ENCODE assay signal across 9 cellular contexts in genomic region chr5:172188893-172189692, GRCh38. TPM values are rescaled to one million over a fixed set of nuclear protein-coding genes. Genes with fewer than 3 reads are reported as not detected.
DNase-seq lines count a peak whose midpoint lies in the region; ATAC-seq, FAIRE-seq and TF ChIP-seq lines count a peak whose summit lies in the region.
"Had no signal": no experiment of that assay in that cellular context is flagged by ENCODE, and none has a peak within 500 bp of the region (broad histone marks: within the 10 kb centered on the region; RNA-seq: fewer than 3 reads in every experiment).

No MANE protein-coding gene starts in this region.

- H3K79me2 ChIP-seq in OCI-LY1 (ENCODE audit: insufficient read depth, low read length) (peaks cover 24% of the 10 kb centered on the region), endothelial cell of umbilical vein (ENCODE audit: control insufficient read depth, insufficient read depth, low read length) (peaks cover 14% of the 10 kb centered on the region)

- ATAC-seq in GM18520 (IDR thresholded peaks at IDR 0.05; ENCODE audit: unreplicated experiment): no peak
- ATAC-seq in HG03039 (IDR thresholded peaks at IDR 0.05; ENCODE audit: unreplicated experiment): no peak

- no peaks in the 10 kb centered on the region for H3K9me3 ChIP-seq in OCI-LY1 (ENCODE audit: low read length)
- H3K9me3 ChIP-seq in endothelial cell of umbilical vein (replicated peaks; ENCODE audit: control insufficient read depth, insufficient read depth, low read length): no peaks in the 10 kb centered on the region

- H2AFZ ChIP-seq in OCI-LY1 (ENCODE audit: low read length): no peak overlapping the region
- no peak overlapping the region for H2AFZ ChIP-seq in endothelial cell of umbilical vein (ENCODE audit: low read depth, low read length)

- H3K27ac Mint-ChIP-seq in progenitor cell of endocrine pancreas: no peak overlapping the region

- no peaks in the 10 kb centered on the region for H3K9me1 ChIP-seq in endothelial cell of umbilical vein (replicated peaks; ENCODE audit: control insufficient read depth, extremely low read depth, insufficient read depth, low read length)

- no peak for TF ChIP-seq POLR2A in endothelial cell of umbilical vein (IDR thresholded peaks at IDR 0.05; ENCODE audit: low read depth, low read length)

- POLR2A ChIA-PET in endothelial cell of umbilical vein (lab: Charles Lee): interaction anchor here (0.6 kb wide), 1 partner anchor 28 kb away, joined by 11 read pairs; no protein-coding TSS in a partner anchor

- peak; percentile 87 for DNase-seq in ELF-1 (ENCODE audit: low read depth, low spot score)
- DNase-seq in endothelial cell of umbilical vein (ENCODE audit: low read depth, low spot score): no peak
- DNase-seq in progenitor cell of endocrine pancreas (ENCODE audit: low spot score, unreplicated experiment): no peak
- no peak for DNase-seq in Kasumi-1 (lab: John Stamatoyannopoulos, UW)
- no peak for DNase-seq in kidney glomerular epithelial cell (lab: John Stamatoyannopoulos, UW)

- H3K9ac ChIP-seq in OCI-LY1 (ENCODE audit: low read length) (peak overlapping the region; percentile 71; the same call in 1 of the 2 replicates), endothelial cell of umbilical vein (replicated peaks; ENCODE audit: extremely low read depth, insufficient read depth, low read length) (no peak overlapping the region)

- no peaks in the 10 kb centered on the region for H3K9me3 Mint-ChIP-seq in progenitor cell of endocrine pancreas (ENCODE audit: low read depth)
- H3K9me3 Mint-ChIP-seq: activated T-helper 2 cell treated with anti-CD3 and anti-CD28 coated beads, Interferon-gamma antibody, Interleukin-2, Interleukin-4, amounts not matched to agents 10 μg/mL and 5 μg/mL and 100 μg/mL, durations not matched to agents 14 hours and 24 hours and 36 hours had no signal

- peak overlapping the region; percentile 79 for H3K4me3 Mint-ChIP-seq in progenitor cell of endocrine pancreas (ENCODE audit: low read depth)

- dilution Hi-C loops in endothelial cell of umbilical vein (cut with MboI; ENCODE audit: extremely low pct_ligation_motif_present, low sequenced_read_pairs): no loop called here

- H3K27ac ChIP-seq in OCI-LY1 (ENCODE audit: low read depth, low read length, poor library complexity, severe bottlenecking) (peak overlapping the region; percentile 41), endothelial cell of umbilical vein (ENCODE audit: insufficient read depth, low read depth, low read length) (no peak overlapping the region)

- H4K20me1 ChIP-seq in OCI-LY1 (ENCODE audit: insufficient read depth, low read length) (no peaks in the 10 kb centered on the region), endothelial cell of umbilical vein (replicated peaks; ENCODE audit: control insufficient read depth, extremely low read depth, insufficient read depth, low read length) (no peaks in the 10 kb centered on the region)

- TF ChIP-seq CTCF in OCI-LY1 (IDR thresholded peaks at IDR 0.05; ENCODE audit: low read length): no peak
- TF ChIP-seq CTCF in endothelial cell of umbilical vein (IDR thresholded peaks at IDR 0.05; ENCODE audit: extremely low read depth in 1 of 2, insufficient read depth in 1 of 2, low read depth in 1 of 2, low read length in 2 of 2): no peak
- no peak for TF ChIP-seq CTCF in progenitor cell of endocrine pancreas (IDR thresholded peaks at IDR 0.05; ENCODE audit: unreplicated experiment)

- no peaks in the 10 kb centered on the region for H3K36me3 Mint-ChIP-seq in progenitor cell of endocrine pancreas (ENCODE audit: insufficient read depth)

- H3K36me3 ChIP-seq in OCI-LY1 (ENCODE audit: insufficient read depth, low read length) (peaks cover 4% of the 10 kb centered on the region; the same call in 1 of the 2 replicates), endothelial cell of umbilical vein (ENCODE audit: control insufficient read depth in 2 of 2, extremely low read depth in 1 of 2, insufficient read depth in 2 of 2, low read length in 2 of 2) (no peaks in the 10 kb centered on the region)

- FAIRE-seq in endothelial cell of umbilical vein (lab: Jason Lieb, UNC): peak; percentile 37

- H3K27me3 Mint-ChIP-seq in progenitor cell of endocrine pancreas: peaks cover 24% of the 10 kb centered on the region

- H3K4me1 ChIP-seq in OCI-LY1 (ENCODE audit: insufficient read depth, low read length, severe bottlenecking) (peaks cover 49% of the 10 kb centered on the region), endothelial cell of umbilical vein (ENCODE audit: control insufficient read depth, extremely low read depth, insufficient read depth, low read length) (peaks cover 16% of the 10 kb centered on the region)

- H3K4me2 ChIP-seq in OCI-LY1 (ENCODE audit: low read length): peak overlapping the region; percentile 94
- no peak overlapping the region for H3K4me2 ChIP-seq in endothelial cell of umbilical vein (ENCODE audit: insufficient read depth, low read length)

- H3K4me3 ChIP-seq in OCI-LY1 (ENCODE audit: low read depth, low read length, poor library complexity, severe bottlenecking) (peak overlapping the region; percentile 76), endothelial cell of umbilical vein (replicated peaks in 1 of 3; ENCODE audit: insufficient read depth in 1 of 3, low read depth in 1 of 3, low read length in 3 of 3) (no peak overlapping the region)

- BruUV-seq in endothelial cell of umbilical vein (replicated peaks; lab: Mats Ljungman, UMichigan): no TSS peak

- no peaks in the 10 kb centered on the region for H3F3A ChIP-seq in OCI-LY1 (ENCODE audit: insufficient read depth, low read length)

- H3K27me3 ChIP-seq in OCI-LY1 (ENCODE audit: insufficient read depth, low read length): no peaks in the 10 kb centered on the region
- H3K27me3 ChIP-seq in endothelial cell of umbilical vein (ENCODE audit: control insufficient read depth in 2 of 2, insufficient read depth in 2 of 2, low read length in 2 of 2): peaks cover 0 to 2% of the 10 kb centered on the region in 2 experiments

- H3K9me2 ChIP-seq in OCI-LY1 (ENCODE audit: low read depth, low read length): no peaks in the 10 kb centered on the region

- intact Hi-C loops in endothelial cell of umbilical vein (cut with micrococcal nuclease): loop anchor here (1.0 to 5.0 kb wide), 12 partner anchors 27 to 508 kb away; partner anchors contain the start of genes FBXW11 and SH3PXD2B

- CTCF ChIA-PET in endothelial cell of umbilical vein (lab: Charles Lee): interaction anchor here (0.6 to 5.0 kb wide), 40 partner anchors 10 to 770 kb away, joined by 3 to 142 read pairs (median 7); partner anchors contain the start of genes FBXW11, FGF18 and UBTD2

- H3K4me1 Mint-ChIP-seq in progenitor cell of endocrine pancreas (ENCODE audit: low read depth): peaks cover 10% of the 10 kb centered on the region

TF ChIP-seq in endothelial cell of umbilical vein, 7 proteins besides CTCF, POLR2A, EP300 and RAD21:
- TF ChIP-seq EZH2 (IDR thresholded peaks at IDR 0.05; ENCODE audit: borderline replicate concordance, low read depth, low read length, severe bottlenecking): peak; percentile 30
- no peak for TF ChIP-seq JUN (IDR thresholded peaks at IDR 0.05; ENCODE audit: borderline replicate concordance, insufficient read depth, insufficient read length, low read depth)
- TF ChIP-seq FOS (IDR thresholded peaks at IDR 0.05; ENCODE audit: borderline replicate concordance, insufficient read depth, low read length): no peak

RNA-seq across cellular contexts. Expression of gene STK10, which starts 1.1 kb away (rescaled TPM):
- total RNA-seq in endothelial cell of umbilical vein (47.2 and 57.9 TPM in 2 replicates), progenitor cell of endocrine pancreas (18.1 and 18.3 TPM in 2 replicates)
- 16.9 and 17.9 TPM in 2 replicates for polyA plus RNA-seq in endothelial cell of umbilical vein
- polyA plus RNA-seq in endothelial cell of umbilical vein (2011; cell fraction: cytosol; rRNA removed): 11.2 and 12.3 TPM in 2 replicates
- 41.5 and 48.7 TPM in 2 replicates for polyA plus RNA-seq in endothelial cell of umbilical vein (2011; cell fraction: nucleus; rRNA removed)
- polyA plus RNA-seq in endothelial cell of umbilical vein (2012): 19.2 and 19.5 TPM in 2 replicates
- polyA minus RNA-seq in endothelial cell of umbilical vein: 40.4 and 49.6 TPM in 2 replicates
- 13.5 TPM for polyA minus RNA-seq in endothelial cell of umbilical vein (2011; cell fraction: cytosol; rRNA and poly(A)+ RNA removed)
- 42.8 and 54.3 TPM in 2 replicates for polyA minus RNA-seq in endothelial cell of umbilical vein (2011; cell fraction: nucleus; rRNA and poly(A)+ RNA removed)

RNA-seq across cellular contexts. Expression of gene EFCAB9, which starts 4.9 kb away (rescaled TPM):
- total RNA-seq in endothelial cell of umbilical vein (not detected in 2 replicates), progenitor cell of endocrine pancreas (not detected in 2 replicates)
- not detected in 2 replicates for polyA plus RNA-seq in endothelial cell of umbilical vein
- polyA plus RNA-seq in endothelial cell of umbilical vein (2011; cell fraction: cytosol; rRNA removed): not detected in 2 replicates
- not detected in 2 replicates for polyA plus RNA-seq in endothelial cell of umbilical vein (2011; cell fraction: nucleus; rRNA removed)
- not detected in 2 replicates for polyA plus RNA-seq in endothelial cell of umbilical vein (2012)
- not detected in 2 replicates for polyA minus RNA-seq in endothelial cell of umbilical vein
- not detected for polyA minus RNA-seq in endothelial cell of umbilical vein (2011; cell fraction: cytosol; rRNA and poly(A)+ RNA removed)
- not detected in 2 replicates for polyA minus RNA-seq in endothelial cell of umbilical vein (2011; cell fraction: nucleus; rRNA and poly(A)+ RNA removed)
- total RNA-seq: activated T-helper 2 cell treated with anti-CD3 and anti-CD28 coated beads, Interferon-gamma antibody, Interleukin-2, Interleukin-4, amounts not matched to agents 10 μg/mL and 5 μg/mL and 100 μg/mL, durations not matched to agents 14 hours and 24 hours and 36 hours had no signal
